29 cellular contexts compared by ENCODE assay signal in genomic region chr6:141532211-141532610, GRCh38.
"Had no signal": no experiment of that assay in that cellular context is flagged by ENCODE, and none has a peak within 500 bp of the region (broad histone marks: within the 10 kb centered on the region; RNA-seq: fewer than 3 reads in every experiment).

No MANE protein-coding gene starts in this region.

- H3K4me3 ChIP-seq: PC-9, SJCRH30, SK-N-MC had no signal

- H2AFZ ChIP-seq: PC-9 had no signal

- H3K27ac ChIP-seq: brain microvascular endothelial cell, PC-9, RWPE1, SJCRH30, SK-N-MC had no signal

- ATAC-seq: activated CD8-positive, alpha-beta T cell treated with anti-CD3 and anti-CD28 coated beads, Interleukin-2, amount 10 ng/mL, durations not matched to agents 7 days and 5 days; activated naive CD8-positive, alpha-beta T cell treated with anti-CD3 and anti-CD28 coated beads, Interleukin-2, amount 50 U/mL, for 24 hours had no signal

- H3K4me2 ChIP-seq: PC-9 had no signal

- H3K9me3 ChIP-seq: SJCRH30 had no signal

- H3K27ac Mint-ChIP-seq: activated CD4-positive, alpha-beta T cell treated with anti-CD3 and anti-CD28 coated beads, Interleukin-2, amount 10 ng/mL, durations not matched to agents 7 days and 5 days; activated CD8-positive, alpha-beta T cell treated with anti-CD3 and anti-CD28 coated beads, Interleukin-2, amount 10 ng/mL, durations not matched to agents 7 days and 5 days; activated naive CD4-positive, alpha-beta T cell treated with anti-CD3 and anti-CD28 coated beads, Interleukin-2, amount 10 ng/mL, durations not matched to agents 7 days and 5 days; activated naive CD8-positive, alpha-beta T cell; activated naive CD8-positive, alpha-beta T cell treated with anti-CD3 and anti-CD28 coated beads, Interleukin-2, amount 50 U/mL, for 24 hours; activated T-cell treated with anti-CD3 and anti-CD28 coated beads, Interleukin-2, amount 50 U/mL, for 24 hours; activated T-helper 2 cell treated with anti-CD3 and anti-CD28 coated beads, Interferon-gamma antibody, Interleukin-2, Interleukin-4, amounts not matched to agents 10 μg/mL and 5 μg/mL and 100 μg/mL, durations not matched to agents 14 hours and 24 hours and 36 hours had no signal

- H3K4me1 ChIP-seq: SJCRH30 had no signal

- H3K4me1 Mint-ChIP-seq: activated CD4-positive, alpha-beta T cell treated with anti-CD3 and anti-CD28 coated beads, Interleukin-2, amount 10 ng/mL, durations not matched to agents 7 days and 5 days; activated naive CD4-positive, alpha-beta T cell treated with anti-CD3 and anti-CD28 coated beads, Interleukin-2, amount 10 ng/mL, durations not matched to agents 7 days and 5 days; activated naive CD8-positive, alpha-beta T cell treated with anti-CD3 and anti-CD28 coated beads, Interleukin-2, amount 50 U/mL, for 24 hours; central memory CD8-positive, alpha-beta T cell had no signal

- H3K27me3 ChIP-seq: brain microvascular endothelial cell, SJCRH30 had no signal

- H3K36me3 ChIP-seq: brain microvascular endothelial cell, SJCRH30 had no signal

- H3K9me3 Mint-ChIP-seq: activated CD4-positive, alpha-beta T cell treated with anti-CD3 and anti-CD28 coated beads, Interleukin-2, amount 10 ng/mL, durations not matched to agents 7 days and 5 days; activated naive CD8-positive, alpha-beta T cell treated with anti-CD3 and anti-CD28 coated beads, Interleukin-2, amount 50 U/mL, for 24 hours; activated T-cell treated with anti-CD3 and anti-CD28 coated beads, Interleukin-2, amount 50 U/mL, for 24 hours; activated T-helper 2 cell treated with anti-CD3 and anti-CD28 coated beads, Interferon-gamma antibody, Interleukin-2, Interleukin-4, amounts not matched to agents 10 μg/mL and 5 μg/mL and 100 μg/mL, durations not matched to agents 14 hours and 24 hours and 36 hours; central memory CD8-positive, alpha-beta T cell had no signal

- H3K36me3 Mint-ChIP-seq: activated naive CD4-positive, alpha-beta T cell treated with anti-CD3 and anti-CD28 coated beads, Interleukin-2, amount 10 ng/mL, durations not matched to agents 7 days and 5 days; activated naive CD8-positive, alpha-beta T cell had no signal

- DNase-seq: activated CD4-positive, alpha-beta T cell treated with anti-CD3 and anti-CD28 coated beads, Interleukin-2, amount 10 ng/mL, durations not matched to agents 7 days and 5 days; activated CD4-positive, alpha-beta T cell treated with anti-CD3 and anti-CD28 coated beads, Interleukin-2, amount 50 U/mL, for 48 hours; activated CD8-positive, alpha-beta T cell treated with anti-CD3 and anti-CD28 coated beads, Interleukin-2, amount 10 ng/mL, durations not matched to agents 7 days and 5 days; activated naive CD4-positive, alpha-beta T cell treated with anti-CD3 and anti-CD28 coated beads, Interleukin-2, amount 10 ng/mL, durations not matched to agents 7 days and 5 days; activated naive CD8-positive, alpha-beta T cell treated with anti-CD3 and anti-CD28 coated beads, Interleukin-2, amount 50 U/mL, for 24 hours; activated T-cell treated with anti-CD3 and anti-CD28 coated beads, Interleukin-2, amount 50 U/mL, for 24 hours; anterior cingulate cortex; brain microvascular endothelial cell; Kasumi-1; KG1; MM.1S; NCI-H1092 treated with DMSO at 0.1 percent for 48 hours; NCI-H1417; NCI-H146; NCI-H187; NCI-H2029 treated with DMSO at 0.1 percent for 48 hours; NCI-H2107; NCI-H226; NCI-H446 treated with DMSO at 0.1 percent for 48 hours; NCI-H524; PC-9; SHP77; SJCRH30; T1000 had no signal

- H3K4me3 Mint-ChIP-seq: activated CD4-positive, alpha-beta T cell treated with anti-CD3 and anti-CD28 coated beads, Interleukin-2, amount 10 ng/mL, durations not matched to agents 7 days and 5 days; activated CD8-positive, alpha-beta T cell treated with anti-CD3 and anti-CD28 coated beads, Interleukin-2, amount 10 ng/mL, durations not matched to agents 7 days and 5 days; activated naive CD4-positive, alpha-beta T cell treated with anti-CD3 and anti-CD28 coated beads, Interleukin-2, amount 10 ng/mL, durations not matched to agents 7 days and 5 days; activated naive CD8-positive, alpha-beta T cell; activated naive CD8-positive, alpha-beta T cell treated with anti-CD3 and anti-CD28 coated beads, Interleukin-2, amount 50 U/mL, for 24 hours; activated T-cell treated with anti-CD3 and anti-CD28 coated beads, Interleukin-2, amount 50 U/mL, for 24 hours; central memory CD8-positive, alpha-beta T cell had no signal
